19 cellular contexts compared by ENCODE assay signal in the genomic region with DNA sequence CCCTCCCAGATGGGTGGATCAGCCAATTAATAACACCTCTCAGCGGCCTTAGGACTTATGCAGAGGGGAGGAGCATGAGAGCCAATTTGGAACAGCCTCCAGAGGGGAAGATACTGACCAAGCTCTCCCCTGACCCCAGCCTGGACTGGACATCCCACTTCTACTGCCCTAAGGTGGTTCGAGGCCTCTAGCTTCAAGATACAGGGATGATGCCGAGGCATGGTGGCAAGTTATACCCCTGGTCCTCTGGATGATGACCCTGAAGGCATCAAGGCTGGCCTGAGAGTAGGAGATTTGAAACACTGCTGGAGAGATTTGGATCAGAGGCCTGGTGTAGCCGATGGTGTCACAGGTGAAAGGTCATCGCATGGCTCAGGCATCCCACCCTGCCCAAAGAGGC. TPM values are rescaled to one million over a fixed set of nuclear protein-coding genes. Genes with fewer than 3 reads are reported as not detected.
"Had no signal": no experiment of that assay in that cellular context is flagged by ENCODE, and none has a peak within 500 bp of the region (broad histone marks: within the 10 kb centered on the region; RNA-seq: fewer than 3 reads in every experiment).

No MANE protein-coding gene starts in this region.

- H3K27ac ChIP-seq: heart left ventricle, parathyroid adenoma, prostate gland, sigmoid colon, skin epidermis, vagina had no signal

- H3K36me3 ChIP-seq: heart left ventricle, prostate gland, sigmoid colon, vagina had no signal

- H3K9me3 Mint-ChIP-seq: dendritic cell treated with granulocyte-macrophage colony-stimulating factor and Interleukin-4, amounts not matched to agents 40 ng/mL and 50 ng/mL, for 4 days; nephron had no signal

- H3K9me3 ChIP-seq: heart left ventricle, prostate gland, sigmoid colon, vagina had no signal

- H3K4me3 ChIP-seq: heart left ventricle, prostate gland, sigmoid colon, skin epidermis, vagina had no signal

- H3K36me3 Mint-ChIP-seq: naive B cell had no signal

- H3K4me3 Mint-ChIP-seq: dendritic cell treated with granulocyte-macrophage colony-stimulating factor and Interleukin-4, amounts not matched to agents 40 ng/mL and 50 ng/mL, for 4 days; naive B cell had no signal

- H3K9ac ChIP-seq: parathyroid adenoma had no signal

- H3K4me1 ChIP-seq: prostate gland had no signal

- H3K27me3 ChIP-seq: vagina had no signal

- H3K27ac Mint-ChIP-seq: dendritic cell treated with granulocyte-macrophage colony-stimulating factor and Interleukin-4, amounts not matched to agents 40 ng/mL and 50 ng/mL, for 4 days; naive B cell; nephron had no signal

- ATAC-seq: heart left ventricle had no signal

- DNase-seq: heart left ventricle; hippocampal formation; kidney glomerular epithelial cell; mesendoderm; naive B cell; occipital lobe; sigmoid colon; stimulated activated naive CD4-positive, alpha-beta T cell treated with Interleukin-2 at 50 U/mL for 16 hours; trophoblast cell had no signal

RNA-seq across cellular contexts. Expression of a gene that starts 3.2 kb away (rescaled TPM):
- total RNA-seq: endothelial cell of umbilical vein, glomerular endothelial cell, lung microvascular endothelial cell, renal cortical epithelial cell had no signal
- polyA plus RNA-seq: endothelial cell of umbilical vein had no signal
